ENCODE assay signal across 1 cellular context in the genomic region with DNA sequence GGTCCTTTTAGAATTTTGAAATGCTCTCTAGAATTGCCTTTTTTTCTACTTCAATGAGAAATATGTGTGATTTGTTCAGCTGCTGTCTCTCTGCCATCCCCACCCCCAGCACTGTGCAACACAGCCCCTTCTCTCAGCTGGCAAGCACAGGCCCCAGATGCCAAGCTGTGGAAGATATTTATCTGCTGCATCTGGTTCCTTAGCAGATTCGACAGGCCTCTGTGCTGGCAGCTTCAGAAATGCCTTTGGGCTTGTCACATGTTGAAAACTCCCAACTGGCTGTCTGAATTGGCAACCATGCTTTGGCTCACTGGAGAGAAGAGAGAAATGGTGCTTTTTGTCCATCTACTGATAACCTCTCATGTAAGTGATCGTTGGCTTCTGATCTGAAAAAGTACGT.
TF ChIP-seq lines count a peak whose summit lies in the region.

No MANE protein-coding gene starts in this region.

TF ChIP-seq in SK-N-SH treated with all-trans-retinoic acid at 6 μM for 48 hours, 23 proteins besides CTCF, POLR2A, EP300 and RAD21 (continued from another document):
- TF ChIP-seq TSHZ2 (CRISPR knock-in tag; IDR thresholded peaks at IDR 0.05) (peak; percentile 96), ARNTL (CRISPR knock-in tag; IDR thresholded peaks at IDR 0.05; ENCODE audit: borderline replicate concordance, low read depth) (0 out of 2 replicates have a peak, but pooled peaks have one; percentile 58), RARB (CRISPR knock-in tag; IDR thresholded peaks at IDR 0.05) (no peak), CSDC2 (CRISPR knock-in tag; IDR thresholded peaks at IDR 0.05) (no peak)
